In genomic region chr12:56991319-56991906, GRCh38 we compare ENCODE assay signal across 12 cellular contexts. TPM values are rescaled to one million over a fixed set of nuclear protein-coding genes. Genes with fewer than 3 reads are reported as not detected.
DNase-seq lines count a peak whose midpoint lies in the region; ATAC-seq and TF ChIP-seq lines count a peak whose summit lies in the region.
"Had no signal": no experiment of that assay in that cellular context is flagged by ENCODE, and none has a peak within 500 bp of the region (broad histone marks: within the 10 kb centered on the region; RNA-seq: fewer than 3 reads in every experiment).

No MANE protein-coding gene starts in this region.

- CTCF ChIA-PET in CD8-positive, alpha-beta T cell (lab: Charles Lee), result interaction anchor here (1.2 to 1.8 kb wide), 2 partner anchors 10 to 233 kb away, joined by 3 to 6 read pairs; no protein-coding TSS in a partner anchor
- CTCF ChIA-PET in Caco-2 (lab: Charles Lee), result interaction anchor here (0.5 kb wide), 1 partner anchor 234 kb away, joined by 4 read pairs; no protein-coding TSS in a partner anchor

- TF ChIP-seq POLR2A in prostate gland (IDR thresholded peaks at IDR 0.05), result no peak

- H3K36me3 ChIP-seq in CD8-positive, alpha-beta T cell (ENCODE audit: insufficient read depth, low read length), result no peaks in the 10 kb centered on the region
- H3K36me3 ChIP-seq in MM.1S (replicated peaks; ENCODE audit: insufficient read depth, low read length) (no peaks in the 10 kb centered on the region), Caco-2 (ENCODE audit: control insufficient read depth, insufficient read depth, low read length) (no peaks in the 10 kb centered on the region), prostate gland (no peaks in the 10 kb centered on the region)

- H3K27me3 Mint-ChIP-seq in CD8-positive, alpha-beta T cell (ENCODE audit: low read depth), result no peaks in the 10 kb centered on the region
- H3K27me3 Mint-ChIP-seq in Caco-2 (ENCODE audit: insufficient read depth, unreplicated experiment), result no peaks in the 10 kb centered on the region

- H3K27me3 ChIP-seq in CD8-positive, alpha-beta T cell (ENCODE audit: insufficient read depth, low read length), result no peaks in the 10 kb centered on the region
- H3K27me3 ChIP-seq in MM.1S (replicated peaks; ENCODE audit: insufficient read depth, low read length), result no peaks in the 10 kb centered on the region
- H3K27me3 ChIP-seq in Caco-2 (replicated peaks; ENCODE audit: control insufficient read depth, insufficient read depth, low read length), result no peaks in the 10 kb centered on the region
- H3K27me3 ChIP-seq in prostate gland (replicated peaks; ENCODE audit: insufficient read depth), result no peaks in the 10 kb centered on the region

- no peak for ATAC-seq in CD8-positive, alpha-beta T cell
- no peak for ATAC-seq in GM21528 (IDR thresholded peaks at IDR 0.05; ENCODE audit: low FRiP score, unreplicated experiment)
- ATAC-seq: Panc1 had no signal

- H3K79me2 ChIP-seq in MM.1S (ENCODE audit: low read length), result no peaks in the 10 kb centered on the region

- whole genome bisulfite sequencing in prostate gland, result 58% methylated on average over 4 of the region's 4 CpGs

- no peak overlapping the region for H3K4me3 ChIP-seq in CD8-positive, alpha-beta T cell (ENCODE audit: low read depth, low read length)
- peak overlapping the region; percentile 3; the same call in 1 of the 2 replicates for H3K4me3 ChIP-seq in MM.1S (ENCODE audit: low read length)
- H3K4me3 ChIP-seq in Caco-2 (ENCODE audit: low read depth, low read length), result no peak overlapping the region
- H3K4me3 ChIP-seq in prostate gland, result no peak overlapping the region

- H3K4me1 Mint-ChIP-seq in CD8-positive, alpha-beta T cell (ENCODE audit: low read depth), result peaks cover 11% of the 10 kb centered on the region
- H3K4me1 Mint-ChIP-seq in Caco-2 (ENCODE audit: low read depth, unreplicated experiment), result peaks cover 11% of the 10 kb centered on the region

- POLR2A ChIA-PET in CD8-positive, alpha-beta T cell (lab: Charles Lee), result no interaction called here
- POLR2A ChIA-PET in Caco-2 (lab: Charles Lee), result no interaction called here

- H3K4me3 Mint-ChIP-seq in CD8-positive, alpha-beta T cell, result no peak overlapping the region
- no peak overlapping the region for H3K4me3 Mint-ChIP-seq in Caco-2 (ENCODE audit: unreplicated experiment)

- H3F3A ChIP-seq in MM.1S (ENCODE audit: insufficient read depth, low read length), result peaks cover 14% of the 10 kb centered on the region

- BruUV-seq in Caco-2 (replicated peaks; lab: Mats Ljungman, UMichigan), result no TSS peak

- H3K4me2 ChIP-seq in MM.1S (ENCODE audit: low read depth, low read length), result peak overlapping the region; percentile 31

- TF ChIP-seq CTCF in CD8-positive, alpha-beta T cell (IDR thresholded peaks at IDR 0.05), result no peak
- TF ChIP-seq CTCF in MM.1S (IDR thresholded peaks at IDR 0.05; ENCODE audit: low read length) (no peak), Caco-2 (IDR thresholded peaks at IDR 0.05; ENCODE audit: insufficient read depth in 1 of 2, low read depth in 1 of 2, low read length in 1 of 2, severe bottlenecking in 1 of 2, unreplicated experiment in 1 of 2) (no peak), prostate gland (IDR thresholded peaks at IDR 0.05) (no peak)

- H3K9me3 ChIP-seq in CD8-positive, alpha-beta T cell (ENCODE audit: low read length), result no peaks in the 10 kb centered on the region
- no peaks in the 10 kb centered on the region for H3K9me3 ChIP-seq in MM.1S (replicated peaks; ENCODE audit: insufficient read depth, low read length)
- no peaks in the 10 kb centered on the region for H3K9me3 ChIP-seq in Caco-2
- no peaks in the 10 kb centered on the region for H3K9me3 ChIP-seq in prostate gland

- DNase-seq in CD8-positive, alpha-beta T cell, result peak in 1 of 7 experiments; percentile 31
- DNase-seq in MM.1S (peak; percentile 27), ecto neural progenitor cell (ENCODE audit: low spot score) (peak; percentile 35), mucosa of gallbladder (ENCODE audit: low spot score) (peak; percentile 51), NCI-H82 treated with DMSO at 0.1 percent for 48 hours (lab: John Stamatoyannopoulos, UW; ENCODE audit: unreplicated experiment) (no peak), Caco-2 (no peak), prostate gland (ENCODE audit: low spot score) (no peak)

- peaks cover 4% of the 10 kb centered on the region for H3K4me1 ChIP-seq in CD8-positive, alpha-beta T cell (ENCODE audit: insufficient read depth, low read length)
- H3K4me1 ChIP-seq in MM.1S (ENCODE audit: low read length) (peaks cover 24% of the 10 kb centered on the region), Caco-2 (0 out of 2 replicates have a peak, but pooled peaks cover 8% of the 10 kb centered on the region), prostate gland (replicated peaks) (no peaks in the 10 kb centered on the region)

- H3K36me3 Mint-ChIP-seq in CD8-positive, alpha-beta T cell, result peaks cover 18% of the 10 kb centered on the region
- H3K36me3 Mint-ChIP-seq in Caco-2 (ENCODE audit: insufficient read depth, unreplicated experiment), result no peaks in the 10 kb centered on the region

- no peaks in the 10 kb centered on the region for H3K9me3 Mint-ChIP-seq in CD8-positive, alpha-beta T cell
- H3K9me3 Mint-ChIP-seq in Caco-2 (ENCODE audit: unreplicated experiment), result no peaks in the 10 kb centered on the region

- no peak overlapping the region for H3K27ac ChIP-seq in CD8-positive, alpha-beta T cell (ENCODE audit: low read depth, low read length)
- H3K27ac ChIP-seq in MM.1S (ENCODE audit: low read length) (peak overlapping the region; percentile 41; the same call in 1 of the 2 replicates), prostate gland (peak overlapping the region in 1 of 2 donors; percentile 42)

- intact Hi-C loops in CD8-positive, alpha-beta T cell (cut with DNase I, micrococcal nuclease), result no loop called here
- intact Hi-C loops in Caco-2 (cut with micrococcal nuclease; ENCODE audit: unreplicated experiment), result no loop called here
- intact Hi-C loops in prostate gland (cut with DNase I), result no loop called here

- H4K20me1 ChIP-seq in MM.1S (ENCODE audit: insufficient read depth, low read length), result no peaks in the 10 kb centered on the region

- peak overlapping the region; percentile 52 for H2AFZ ChIP-seq in MM.1S (ENCODE audit: low read length)

- H3K27ac Mint-ChIP-seq in CD8-positive, alpha-beta T cell, result peak overlapping the region; percentile 71
- H3K27ac Mint-ChIP-seq in Caco-2 (ENCODE audit: unreplicated experiment), result no peak overlapping the region

- H3K9ac ChIP-seq in MM.1S (ENCODE audit: low read length), result peak overlapping the region; percentile 29; the same call in 1 of the 2 replicates

- H3K9me2 ChIP-seq in MM.1S (replicated peaks; ENCODE audit: insufficient read depth, low read length), result no peaks in the 10 kb centered on the region

RNA-seq across cellular contexts. Expression of gene ZBTB39, which starts 14.9 kb away (rescaled TPM):
- total RNA-seq in CD8-positive, alpha-beta T cell, result 10 to 100 TPM in 1 of 2 experiments, 1 to 10 TPM in 1; 9.9 to 11.3 TPM
- total RNA-seq in mucosa of gallbladder (5.7 TPM), Caco-2 (2022) (12.2 and 12.8 TPM in 2 replicates), prostate gland (10 to 100 TPM in 1 of 2 donors, 1 to 10 TPM in 1; 5.8 to 15.6 TPM)

RNA-seq across cellular contexts. Expression of gene TAC3, which starts 24.9 kb away (rescaled TPM):
- total RNA-seq in CD8-positive, alpha-beta T cell, result not detected
- total RNA-seq in mucosa of gallbladder (0.52 TPM), Caco-2 (2022) (1.6 and 3.1 TPM in 2 replicates), prostate gland (not detected)
- total RNA-seq: cerebellum, renal cortical epithelial cell had no signal

RNA-seq across cellular contexts. Expression of gene RDH16, which starts 34.0 kb away (rescaled TPM):
- under 1 TPM; 0.33 to 0.60 TPM for total RNA-seq in CD8-positive, alpha-beta T cell
- total RNA-seq in mucosa of gallbladder (0.52 TPM), Caco-2 (2022) (0.39 and 0.53 TPM in 2 replicates), prostate gland (1 to 10 TPM; 4.4 to 7.8 TPM)
- total RNA-seq: LHCN-M2 had no signal

RNA-seq across cellular contexts. Expression of gene SDR9C7, which starts 57.2 kb away (rescaled TPM):
- not detected for total RNA-seq in CD8-positive, alpha-beta T cell
- not detected for total RNA-seq in mucosa of gallbladder
- total RNA-seq in Caco-2 (2022), result not detected in 2 replicates
- 1 to 10 TPM in 1 of 2 donors, not detected in 1; 1.1 TPM for total RNA-seq in prostate gland
- total RNA-seq: LHCN-M2, renal cortical epithelial cell had no signal

RNA-seq across cellular contexts. Expression of gene MYO1A, which starts 58.5 kb away (rescaled TPM):
- under 1 TPM; 0.22 to 0.81 TPM for total RNA-seq in CD8-positive, alpha-beta T cell
- total RNA-seq in mucosa of gallbladder (48.5 TPM), Caco-2 (2022) (9.3 and 11.9 TPM in 2 replicates), prostate gland (under 1 TPM; 0.09 to 0.74 TPM)
- total RNA-seq: renal cortical epithelial cell had no signal

Comparison
In these comparisons a context has a peak if more than half of its experiments do, and no peak if none do; other contexts are left out.
1. DNase-seq: peak in MM.1S (single experiment), ecto neural progenitor cell (single experiment) and mucosa of gallbladder (single experiment); none in NCI-H82 treated with DMSO at 0.1 percent for 48 hours (single experiment), Caco-2 (0 of 2) and prostate gland (single experiment).